In genomic region chr20:34211591-34211990, GRCh38 we compare ENCODE assay signal across 1 cellular context.
TF ChIP-seq lines count a peak whose summit lies in the region.

No MANE protein-coding gene starts in this region.

TF ChIP-seq in K562, 482 proteins besides CTCF, POLR2A, EP300 and RAD21 (continued from another document):
- TF ChIP-seq CTCFL (IDR thresholded peaks at IDR 0.05; ENCODE audit: borderline replicate concordance, insufficient read depth, low read depth, low read length, poor library complexity, severe bottlenecking) (no peak), SMARCE1 (IDR thresholded peaks at IDR 0.05) (no peak), TCF3 (CRISPR knock-in tag; IDR thresholded peaks at IDR 0.05) (no peak), GTF3C2 (IDR thresholded peaks at IDR 0.05; ENCODE audit: borderline replicate concordance, extremely low read depth, insufficient read length) (no peak), NFIX (CRISPR knock-in tag; IDR thresholded peaks at IDR 0.05; ENCODE audit: low read depth) (no peak), TSC22D4 (tag; IDR thresholded peaks at IDR 0.05) (no peak), ZBTB9 (CRISPR knock-in tag; IDR thresholded peaks at IDR 0.05) (no peak), ZNF584 (CRISPR knock-in tag; IDR thresholded peaks at IDR 0.05; ENCODE audit: low read depth) (no peak), CBX3 (IDR thresholded peaks at IDR 0.05; ENCODE audit: borderline replicate concordance in 1 of 2, low read length in 2 of 2) (peak in 1 of 2 experiments; percentile 96; a peak in 2 of 3 replicates), TRIM24 (IDR thresholded peaks at IDR 0.05) (peak; percentile 21 to 70; a peak in 3 of 4 replicates), NCOR1 (IDR thresholded peaks at IDR 0.05) (no peak)
